23 cellular contexts compared by ENCODE assay signal in the genomic region with DNA sequence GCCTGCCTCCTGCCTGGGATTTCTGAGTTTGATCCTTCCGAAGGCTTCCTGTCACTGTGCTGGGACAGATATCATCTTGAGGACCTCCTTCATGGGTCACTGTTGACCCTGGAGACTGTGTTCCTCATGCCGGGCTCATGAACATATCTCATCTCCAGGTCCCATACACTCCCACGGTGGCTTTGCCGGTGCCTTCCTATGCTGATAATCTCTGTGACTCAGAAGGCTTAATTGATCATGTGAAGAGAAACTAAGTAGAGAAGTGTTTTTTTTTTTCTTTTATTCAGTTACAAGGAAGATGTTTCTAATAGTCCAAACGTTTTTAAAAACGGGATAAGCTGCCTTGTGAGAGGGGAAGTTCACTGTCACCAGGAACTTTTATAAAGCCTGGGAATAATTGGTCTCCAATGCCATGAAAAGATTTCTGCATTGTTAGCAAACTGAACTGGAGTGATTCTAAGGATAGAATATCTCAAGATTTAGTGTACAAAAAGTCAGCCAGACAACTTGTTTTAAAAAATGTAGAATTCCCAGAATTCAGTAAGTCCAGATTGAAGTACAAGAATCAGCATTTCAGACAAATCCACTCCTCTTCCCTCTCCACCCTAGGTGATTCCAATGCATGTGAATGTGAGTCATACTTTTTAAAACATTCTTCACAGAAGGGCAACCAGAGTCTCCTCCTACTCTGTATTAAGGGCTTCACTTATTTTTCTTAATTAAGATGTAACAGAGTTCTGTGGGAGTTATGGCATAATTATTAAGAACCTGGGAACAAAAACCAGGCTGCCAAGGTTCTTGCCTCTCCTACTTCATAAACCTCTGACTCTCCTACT.
DNase-seq lines count a peak whose midpoint lies in the region; ATAC-seq, FAIRE-seq and TF ChIP-seq lines count a peak whose summit lies in the region.
"Had no signal": no experiment of that assay in that cellular context is flagged by ENCODE, and none has a peak within 500 bp of the region (broad histone marks: within the 10 kb centered on the region; RNA-seq: fewer than 3 reads in every experiment).

No MANE protein-coding gene starts in this region.

- peaks cover 11 to 43% of the 10 kb centered on the region in 2 experiments for H3K4me1 ChIP-seq in K562 (replicated peaks in 1 of 2; ENCODE audit: control insufficient read depth in 2 of 2, insufficient read depth in 2 of 2, low read length in 2 of 2)

- intact Hi-C loops in K562 (cut with micrococcal nuclease), result loop anchor here (5.0 kb wide), 1 partner anchor 62 kb away; no protein-coding TSS in a partner anchor

- peak; percentile 87 for ATAC-seq in K562
- ATAC-seq in HG03095 (IDR thresholded peaks at IDR 0.05; ENCODE audit: unreplicated experiment), result no peak
- ATAC-seq in HG02763 (IDR thresholded peaks at IDR 0.05; ENCODE audit: unreplicated experiment), result no peak
- ATAC-seq: activated CD4-positive, alpha-beta T cell treated with anti-CD3 and anti-CD28 coated beads for 36 hours; left colon; naive thymus-derived CD4-positive, alpha-beta T cell; right cardiac atrium; stimulated activated memory B cell treated with anti-CD40 and anti-IgM and Interleukin-4, amounts not matched to agents 10 μg/mL and 1 μg/mL and 100 μg/mL, for 72 hours had no signal

- no peaks in the 10 kb centered on the region for H3K79me2 ChIP-seq in K562 (ENCODE audit: control insufficient read depth, insufficient read depth, low read length)

- H4K20me1 ChIP-seq in K562 (replicated peaks; ENCODE audit: control insufficient read depth, insufficient read depth, low read length), result no peaks in the 10 kb centered on the region

- no peak for TF ChIP-seq RAD21 in K562 (CRISPR knock-in tag; conservative IDR thresholded peaks at IDR 0.05 in 1 of 2, IDR thresholded peaks at IDR 0.05 in 1 of 2)

- H3K4me2 ChIP-seq in K562 (ENCODE audit: insufficient read depth, low read length), result peak overlapping the region; percentile 54

- BruUV-seq in K562 (replicated peaks; lab: Mats Ljungman, UMichigan), result no TSS peak

- WGBS in K562 (ENCODE audit: insufficient coverage, low coverage, missing lambda C conversion rate), result 1% methylated on average over 6 of the region's 6 CpGs

- DNase-seq in A172 (ENCODE audit: low spot score) (peak; percentile 42), HUDEP-2 (lab: John Stamatoyannopoulos, UW; ENCODE audit: unreplicated experiment in 76 of 76) (peak in 63 of 76 experiments; percentile 8 to 74 (median 36)), K562 (ENCODE audit: extremely low read depth in 1 of 4, low spot score in 3 of 4) (peak; percentile 21 to 89 (median 50)), iris pigment epithelial cell (ENCODE audit: low read depth) (peak; percentile 6), glomerular visceral epithelial cell (ENCODE audit: extremely low spot score) (no peak), T-helper 1 cell (no peak)
- DNase-seq: activated CD4-positive, alpha-beta T cell treated with anti-CD3 and anti-CD28 coated beads for 36 hours; activated T-cell treated with anti-CD3 and anti-CD28 coated beads, Interleukin-2, amount 50 U/mL, for 24 hours; DMS79; GF-D8; left colon; naive thymus-derived CD4-positive, alpha-beta T cell; NCI-H187 treated with DMSO at 0.1 percent for 48 hours; NCI-H82; nucleus accumbens; right cardiac atrium; stimulated activated CD4-positive, alpha-beta T cell treated with anti-CD3 and anti-CD28 coated beads, Interleukin-4, amount 100 ng/mL, for 1 hour had no signal

- no peaks in the 10 kb centered on the region for H3K9me3 ChIP-seq in K562 (replicated peaks; ENCODE audit: control insufficient read depth, insufficient read depth, low read depth, low read length)

- H3K9ac ChIP-seq in K562 (ENCODE audit: insufficient read depth in 1 of 2, low read depth in 2 of 2, low read length in 2 of 2), result peak overlapping the region in 1 of 2 experiments; percentile 26; a peak in 3 of 4 replicates

- TF ChIP-seq POLR2A in K562 (conservative IDR thresholded peaks at IDR 0.05), result no peak

- CTCF ChIA-PET in K562 (lab: Yijun Ruan, JAX; ENCODE audit: low intra/inter-chr PET ratio), result no interaction called here

- no peak overlapping the region for H3K4me3 ChIP-seq in K562
- H3K4me3 ChIP-seq: coronary artery had no signal

- H3K36me3 ChIP-seq in K562 (ENCODE audit: control insufficient read depth, insufficient read depth, low read length), result no peaks in the 10 kb centered on the region

- in situ Hi-C loops in K562 (cut with MboI), result no loop called here

- H3K9me1 ChIP-seq in K562 (ENCODE audit: control insufficient read depth, insufficient read depth, low read length), result no peaks in the 10 kb centered on the region

- H3K27ac ChIP-seq in K562 (ENCODE audit: extremely low read depth, low read depth, low read length), result peak overlapping the region; percentile 59
- H3K27ac ChIP-seq: coronary artery had no signal

- no peaks in the 10 kb centered on the region for H3K27me3 ChIP-seq in K562 (ENCODE audit: control insufficient read depth in 2 of 2, insufficient read depth in 2 of 2, low read length in 2 of 2)

- POLR2A ChIA-PET in K562 (lab: Yijun Ruan, JAX), result interaction anchor here (1.2 to 1.5 kb wide), 2 partner anchors 14 to 20 kb away, joined by 3 to 4 read pairs; no protein-coding TSS in a partner anchor

- FAIRE-seq in K562 (lab: Jason Lieb, UNC), result peak; percentile 94
- FAIRE-seq: A204.1, urothelium cell line had no signal

- TF ChIP-seq CTCF in K562 (IDR thresholded peaks at IDR 0.05 in 2 of 3, conservative IDR thresholded peaks at IDR 0.05 in 1 of 3; ENCODE audit: insufficient read depth in 2 of 3, low read depth in 1 of 3, low read length in 3 of 3), result no peak

- peak overlapping the region; percentile 85 for H2AFZ ChIP-seq in K562 (ENCODE audit: low read depth, low read length)

- peak; percentile 89 for TF ChIP-seq EP300 in K562 (IDR thresholded peaks at IDR 0.05; ENCODE audit: low read length)

TF ChIP-seq in K562, 482 proteins besides CTCF, POLR2A, EP300 and RAD21 (continues in another document):
- peak; percentile 96 for TF ChIP-seq SMARCA4 (IDR thresholded peaks at IDR 0.05)
- TF ChIP-seq HSF4 (CRISPR knock-in tag; IDR thresholded peaks at IDR 0.05; ENCODE audit: borderline replicate concordance), result no peak
- TF ChIP-seq CREM (IDR thresholded peaks at IDR 0.05; ENCODE audit: low read depth), result peak; percentile 54; the same call in 1 of the 2 replicates
- TF ChIP-seq, protein P1, sequence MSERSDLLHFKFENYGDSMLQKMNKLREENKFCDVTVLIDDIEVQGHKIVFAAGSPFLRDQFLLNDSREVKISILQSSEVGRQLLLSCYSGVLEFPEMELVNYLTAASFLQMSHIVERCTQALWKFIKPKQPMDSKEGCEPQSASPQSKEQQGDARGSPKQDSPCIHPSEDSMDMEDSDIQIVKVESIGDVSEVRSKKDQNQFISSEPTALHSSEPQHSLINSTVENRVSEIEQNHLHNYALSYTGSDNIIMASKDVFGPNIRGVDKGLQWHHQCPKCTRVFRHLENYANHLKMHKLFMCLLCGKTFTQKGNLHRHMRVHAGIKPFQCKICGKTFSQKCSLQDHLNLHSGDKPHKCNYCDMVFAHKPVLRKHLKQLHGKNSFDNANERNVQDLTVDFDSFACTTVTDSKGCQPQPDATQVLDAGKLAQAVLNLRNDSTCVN (CRISPR knock-in tag; IDR thresholded peaks at IDR 0.05), result no peak
- no peak for TF ChIP-seq CREBBP (IDR thresholded peaks at IDR 0.05; ENCODE audit: low read depth, low read length)
- no peak for TF ChIP-seq HMG20B (CRISPR knock-in tag; IDR thresholded peaks at IDR 0.05)
- TF ChIP-seq GATAD2A (IDR thresholded peaks at IDR 0.05), result peak; percentile 85
- peak; percentile 46; the same call in 1 of the 2 replicates for TF ChIP-seq MTA1 (IDR thresholded peaks at IDR 0.05; ENCODE audit: borderline replicate concordance)
- peak; percentile 29 for TF ChIP-seq TBP (optimal IDR thresholded peaks at IDR 0.05; ENCODE audit: low read depth, low read length)
- TF ChIP-seq TAL1 (IDR thresholded peaks at IDR 0.05), result peak; percentile 75
- TF ChIP-seq, protein P2, sequence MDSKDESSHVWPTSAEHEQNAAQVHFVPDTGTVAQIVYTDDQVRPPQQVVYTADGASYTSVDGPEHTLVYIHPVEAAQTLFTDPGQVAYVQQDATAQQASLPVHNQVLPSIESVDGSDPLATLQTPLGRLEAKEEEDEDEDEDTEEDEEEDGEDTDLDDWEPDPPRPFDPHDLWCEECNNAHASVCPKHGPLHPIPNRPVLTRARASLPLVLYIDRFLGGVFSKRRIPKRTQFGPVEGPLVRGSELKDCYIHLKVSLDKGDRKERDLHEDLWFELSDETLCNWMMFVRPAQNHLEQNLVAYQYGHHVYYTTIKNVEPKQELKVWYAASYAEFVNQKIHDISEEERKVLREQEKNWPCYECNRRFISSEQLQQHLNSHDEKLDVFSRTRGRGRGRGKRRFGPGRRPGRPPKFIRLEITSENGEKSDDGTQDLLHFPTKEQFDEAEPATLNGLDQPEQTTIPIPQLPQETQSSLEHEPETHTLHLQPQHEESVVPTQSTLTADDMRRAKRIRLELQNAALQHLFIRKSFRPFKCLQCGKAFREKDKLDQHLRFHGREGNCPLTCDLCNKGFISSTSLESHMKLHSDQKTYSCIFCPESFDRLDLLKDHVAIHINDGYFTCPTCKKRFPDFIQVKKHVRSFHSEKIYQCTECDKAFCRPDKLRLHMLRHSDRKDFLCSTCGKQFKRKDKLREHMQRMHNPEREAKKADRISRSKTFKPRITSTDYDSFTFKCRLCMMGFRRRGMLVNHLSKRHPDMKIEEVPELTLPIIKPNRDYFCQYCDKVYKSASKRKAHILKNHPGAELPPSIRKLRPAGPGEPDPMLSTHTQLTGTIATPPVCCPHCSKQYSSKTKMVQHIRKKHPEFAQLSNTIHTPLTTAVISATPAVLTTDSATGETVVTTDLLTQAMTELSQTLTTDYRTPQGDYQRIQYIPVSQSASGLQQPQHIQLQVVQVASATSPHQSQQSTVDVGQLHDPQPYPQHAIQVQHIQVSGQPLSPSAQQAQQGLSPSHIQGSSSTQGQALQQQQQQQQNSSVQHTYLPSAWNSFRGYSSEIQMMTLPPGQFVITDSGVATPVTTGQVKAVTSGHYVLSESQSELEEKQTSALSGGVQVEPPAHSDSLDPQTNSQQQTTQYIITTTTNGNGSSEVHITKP (IDR thresholded peaks at IDR 0.05; ENCODE audit: partially characterized antibody), result no peak
- peak; percentile 96 for TF ChIP-seq DPF2 (IDR thresholded peaks at IDR 0.05)
- peak in 1 of 2 experiments; percentile 76; a peak in 2 of 4 replicates for TF ChIP-seq TBL1XR1 (IDR thresholded peaks at IDR 0.05; ENCODE audit: low read length in 2 of 2)
- TF ChIP-seq RBBP5 (IDR thresholded peaks at IDR 0.05; ENCODE audit: borderline replicate concordance, insufficient read depth, low read length, poor library complexity, severe bottlenecking), result peak; percentile 36
- TF ChIP-seq HDAC8 (tag; IDR thresholded peaks at IDR 0.05), result no peak

Comparison
In these comparisons a context has a peak if more than half of its experiments do, and no peak if none do; other contexts are left out.
1. DNase-seq: peak in A172 (single experiment), HUDEP-2 (63 of 76), K562 (4 of 4) and iris pigment epithelial cell (single experiment); none in glomerular visceral epithelial cell (single experiment) and T-helper 1 cell (0 of 5).